ENCODE assay signal across 9 cellular contexts in genomic region chr19:46840157-46840942, GRCh38. TPM values are rescaled to one million over a fixed set of nuclear protein-coding genes. Genes with fewer than 3 reads are reported as not detected.
DNase-seq lines count a peak whose midpoint lies in the region; ATAC-seq and TF ChIP-seq lines count a peak whose summit lies in the region.
"Had no signal": no experiment of that assay in that cellular context is flagged by ENCODE, and none has a peak within 500 bp of the region (broad histone marks: within the 10 kb centered on the region; RNA-seq: fewer than 3 reads in every experiment).

No MANE protein-coding gene starts in this region.

- no peak overlapping the region for H3K4me2 ChIP-seq in Loucy (ENCODE audit: low read depth, low read length, poor library complexity, severe bottlenecking)

- in situ Hi-C loops in SK-MEL-5 (cut with HindIII; ENCODE audit: low pct_unique_long_range_greater_than_20kb, low sequenced_read_pairs): no loop called here

- H3F3A ChIP-seq in Loucy (ENCODE audit: low read depth): no peaks in the 10 kb centered on the region

- no peak overlapping the region for H3K9ac ChIP-seq in Loucy (ENCODE audit: low read depth, low read length, poor library complexity, severe bottlenecking)

- H3K9me3 ChIP-seq in Loucy (ENCODE audit: insufficient read depth, low read depth, low read length): no peaks in the 10 kb centered on the region
- H3K9me3 ChIP-seq: SJSA1 had no signal

- no peaks in the 10 kb centered on the region for H4K20me1 ChIP-seq in Loucy (ENCODE audit: insufficient read depth, low read length, poor library complexity, severe bottlenecking)

- no peak overlapping the region for H2AFZ ChIP-seq in Loucy (ENCODE audit: low read length)

- peak; percentile 86 for TF ChIP-seq CTCF in Loucy (conservative IDR thresholded peaks at IDR 0.05; ENCODE audit: low read length)

- no peaks in the 10 kb centered on the region for H3K79me2 ChIP-seq in Loucy (ENCODE audit: insufficient read depth, low read length)

- ATAC-seq in GM19463 (IDR thresholded peaks at IDR 0.05; ENCODE audit: unreplicated experiment) (no peak), HG02588 (IDR thresholded peaks at IDR 0.05; ENCODE audit: unreplicated experiment) (no peak)

- no peaks in the 10 kb centered on the region for H3K27me3 ChIP-seq in Loucy (ENCODE audit: insufficient read depth, low read length, poor library complexity, severe bottlenecking)
- H3K27me3 ChIP-seq: SJSA1 had no signal

- no peaks in the 10 kb centered on the region for H3K4me1 ChIP-seq in Loucy (ENCODE audit: insufficient read depth, low read length, poor library complexity, severe bottlenecking)

- H3K4me3 ChIP-seq in Loucy (ENCODE audit: low read length, poor library complexity, severe bottlenecking) (no peak overlapping the region), skin epidermis (no peak overlapping the region)
- H3K4me3 ChIP-seq: SJSA1 had no signal

- peak overlapping the region in 17 of 21 experiments; percentile 20 to 71 (median 49) for H3K27ac ChIP-seq in skin epidermis
- H3K27ac ChIP-seq: SJSA1 had no signal

- no peaks in the 10 kb centered on the region for H3K9me2 ChIP-seq in Loucy (replicated peaks; ENCODE audit: low read depth, low read length)

- DNase-seq in DMS79 treated with DMSO at 0.1 percent for 48 hours (lab: John Stamatoyannopoulos, UW) (peak; percentile 60), SK-MEL-5 (ENCODE audit: low read depth, low spot score) (peak; percentile 75), amniotic stem cell (lab: John Stamatoyannopoulos, UW) (peak; percentile 39), hepatic stellate cell (ENCODE audit: low spot score) (peak; percentile 49)

- H3K36me3 ChIP-seq in Loucy (ENCODE audit: insufficient read depth, low read length): no peaks in the 10 kb centered on the region; the same call in 1 of the 2 replicates

RNA-seq across cellular contexts. Expression of gene AP2S1, which starts 10.3 kb away (rescaled TPM):
- 182 and 183 TPM in 2 replicates for total RNA-seq in SK-MEL-5 (2014; rRNA removed; shearing (Covaris generic))
- 197 and 212 TPM in 2 replicates for polyA plus RNA-seq in SK-MEL-5 (2015; cell fraction: cytosol; rRNA removed)
- 32.2 and 35.4 TPM in 2 replicates for polyA plus RNA-seq in SK-MEL-5 (2015; cell fraction: nucleus; rRNA removed)

RNA-seq across cellular contexts. Expression of gene ARHGAP35, which starts 20.4 kb away (rescaled TPM):
- 14.2 and 16.8 TPM in 2 replicates for total RNA-seq in SK-MEL-5 (2014; rRNA removed; shearing (Covaris generic))
- 21.0 and 30.9 TPM in 2 replicates for polyA plus RNA-seq in SK-MEL-5 (2015; cell fraction: cytosol; rRNA removed)
- 5.9 and 11.5 TPM in 2 replicates for polyA plus RNA-seq in SK-MEL-5 (2015; cell fraction: nucleus; rRNA removed)

RNA-seq across cellular contexts. Expression of gene SLC1A5, which starts 52.0 kb away (rescaled TPM):
- total RNA-seq in SK-MEL-5 (2014; rRNA removed; shearing (Covaris generic)): 90.2 and 105 TPM in 2 replicates
- polyA plus RNA-seq in SK-MEL-5 (2015; cell fraction: cytosol; rRNA removed): 221 and 258 TPM in 2 replicates
- 61.7 and 70.8 TPM in 2 replicates for polyA plus RNA-seq in SK-MEL-5 (2015; cell fraction: nucleus; rRNA removed)
